In genomic region chr10:35495521-35496238, GRCh38 we compare ENCODE assay signal across 8 cellular contexts.
DNase-seq lines count a peak whose midpoint lies in the region; ATAC-seq and TF ChIP-seq lines count a peak whose summit lies in the region.

No MANE protein-coding gene starts in this region.

- no peaks in the 10 kb centered on the region for H3K27me3 ChIP-seq in tibial artery

- intact Hi-C loops in tibial artery (cut with DNase I; ENCODE audit: low total_unique reads), result no loop called here

- H3K4me1 ChIP-seq in tibial artery, result peaks cover 0 to 21% (median 13%) of the 10 kb centered on the region in 4 donors

- peak; percentile 58 for ATAC-seq in GM21619 (IDR thresholded peaks at IDR 0.05; ENCODE audit: unreplicated experiment)

- H3K36me3 ChIP-seq in tibial artery, result peaks cover 0 to 4% (median 1%) of the 10 kb centered on the region in 3 donors

- TF ChIP-seq CTCF in tibial artery (IDR thresholded peaks at IDR 0.05), result no peak

- DNase-seq in EL (peak; percentile 46), MV-4-11 (lab: John Stamatoyannopoulos, UW) (peak; percentile 63), islet precursor cell (peak; percentile 72), midbrain (lab: John Stamatoyannopoulos, UW) (no peak), dedifferentiated amniotic fluid mesenchymal stem cell (ENCODE audit: extremely low spot score) (no peak), NCI-H1048 (lab: John Stamatoyannopoulos, UW) (no peak), tibial artery (no peak)

- H3K9me3 ChIP-seq in tibial artery, result no peaks in the 10 kb centered on the region

- H3K4me3 ChIP-seq in tibial artery, result no peak overlapping the region

- no peak overlapping the region for H3K27ac ChIP-seq in tibial artery

Comparison
In these comparisons a context has a peak if more than half of its experiments do, and no peak if none do; other contexts are left out.
1. DNase-seq: peak in EL (single experiment), MV-4-11 (single experiment) and islet precursor cell (single experiment); none in midbrain (single experiment), dedifferentiated amniotic fluid mesenchymal stem cell (single experiment), NCI-H1048 (single experiment) and tibial artery (0 of 2).